1 cellular context compared by ENCODE assay signal in genomic region chr9:2809692-2810423, GRCh38.
TF ChIP-seq lines count a peak whose summit lies in the region.

No MANE protein-coding gene starts in this region.

TF ChIP-seq in SK-N-SH, 30 proteins besides CTCF, POLR2A, EP300 and RAD21 (continued from another document):
- TF ChIP-seq USF1 (IDR thresholded peaks at IDR 0.05; ENCODE audit: borderline replicate concordance, low read depth) (0 out of 2 replicates have a peak, but pooled peaks have one; percentile 34), GABPA (IDR thresholded peaks at IDR 0.05; ENCODE audit: low read depth) (no peak), RXRA (IDR thresholded peaks at IDR 0.05; ENCODE audit: borderline replicate concordance, low read depth) (peak; percentile 10), TEAD4 (IDR thresholded peaks at IDR 0.05; ENCODE audit: borderline replicate concordance, insufficient read depth) (peak; percentile 85), CHD2 (IDR thresholded peaks at IDR 0.05; ENCODE audit: low read length, partially characterized antibody) (no peak), SMC3 (IDR thresholded peaks at IDR 0.05; ENCODE audit: low read depth, low read length) (no peak), FOXJ3 (CRISPR knock-in tag; IDR thresholded peaks at IDR 0.05) (no peak), ELF1 (IDR thresholded peaks at IDR 0.05) (no peak), PBX3 (IDR thresholded peaks at IDR 0.05) (peak; percentile 39), NFIC (IDR thresholded peaks at IDR 0.05; ENCODE audit: borderline replicate concordance) (peak; percentile 48), POLR2AphosphoS5 (IDR thresholded peaks at IDR 0.05; ENCODE audit: low read depth, low read length) (peak; percentile 8; the same call in 1 of the 2 replicates), YY1 (IDR thresholded peaks at IDR 0.05; ENCODE audit: low read depth) (peak; percentile 41; the same call in 1 of the 2 replicates), SIN3A (IDR thresholded peaks at IDR 0.05; ENCODE audit: borderline replicate concordance, low read depth, low read length) (0 out of 2 replicates have a peak, but pooled peaks have one; percentile 35), IRF3 (IDR thresholded peaks at IDR 0.05; ENCODE audit: low read depth, low read length) (no peak), RCOR1 (IDR thresholded peaks at IDR 0.05; ENCODE audit: low read length) (no peak), RFX5 (IDR thresholded peaks at IDR 0.05; ENCODE audit: low read length) (no peak), TAF1 (IDR thresholded peaks at IDR 0.05; ENCODE audit: borderline replicate concordance, low read depth, low read length) (no peak), FOXM1 (IDR thresholded peaks at IDR 0.05; ENCODE audit: low read depth) (no peak), TCF12 (IDR thresholded peaks at IDR 0.05) (peak; percentile 53), JUND (IDR thresholded peaks at IDR 0.05) (peak; percentile 31; the same call in 1 of the 2 replicates), NRF1 (IDR thresholded peaks at IDR 0.05; ENCODE audit: low read depth, low read length) (no peak)
